Comparison of ENCODE assay signal across 1 cellular context in the genomic region with DNA sequence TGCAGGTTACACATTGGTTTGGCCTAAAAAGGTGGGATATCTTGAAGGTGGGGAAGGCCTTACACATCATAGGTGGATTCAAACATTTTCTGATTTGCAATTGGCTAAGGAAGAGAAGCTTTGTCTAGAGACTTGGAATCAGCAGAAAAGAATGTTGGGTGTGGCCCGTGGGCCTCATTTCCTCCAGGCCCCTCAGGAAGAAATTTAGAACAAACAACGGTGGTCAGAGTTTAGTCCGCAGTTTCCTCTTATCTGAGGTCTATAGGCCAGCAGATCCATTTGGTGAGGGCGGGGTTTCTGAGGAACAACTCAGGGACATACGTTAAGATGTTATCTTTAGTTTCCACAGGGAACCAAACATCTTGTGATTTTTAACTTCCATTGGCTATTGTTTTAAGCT.
TF ChIP-seq lines count a peak whose summit lies in the region.

No MANE protein-coding gene starts in this region.

TF ChIP-seq in SK-N-SH treated with all-trans-retinoic acid at 6 μM for 48 hours, 23 proteins besides CTCF, POLR2A, EP300 and RAD21 (continued from another document):
- TF ChIP-seq, protein P1, sequence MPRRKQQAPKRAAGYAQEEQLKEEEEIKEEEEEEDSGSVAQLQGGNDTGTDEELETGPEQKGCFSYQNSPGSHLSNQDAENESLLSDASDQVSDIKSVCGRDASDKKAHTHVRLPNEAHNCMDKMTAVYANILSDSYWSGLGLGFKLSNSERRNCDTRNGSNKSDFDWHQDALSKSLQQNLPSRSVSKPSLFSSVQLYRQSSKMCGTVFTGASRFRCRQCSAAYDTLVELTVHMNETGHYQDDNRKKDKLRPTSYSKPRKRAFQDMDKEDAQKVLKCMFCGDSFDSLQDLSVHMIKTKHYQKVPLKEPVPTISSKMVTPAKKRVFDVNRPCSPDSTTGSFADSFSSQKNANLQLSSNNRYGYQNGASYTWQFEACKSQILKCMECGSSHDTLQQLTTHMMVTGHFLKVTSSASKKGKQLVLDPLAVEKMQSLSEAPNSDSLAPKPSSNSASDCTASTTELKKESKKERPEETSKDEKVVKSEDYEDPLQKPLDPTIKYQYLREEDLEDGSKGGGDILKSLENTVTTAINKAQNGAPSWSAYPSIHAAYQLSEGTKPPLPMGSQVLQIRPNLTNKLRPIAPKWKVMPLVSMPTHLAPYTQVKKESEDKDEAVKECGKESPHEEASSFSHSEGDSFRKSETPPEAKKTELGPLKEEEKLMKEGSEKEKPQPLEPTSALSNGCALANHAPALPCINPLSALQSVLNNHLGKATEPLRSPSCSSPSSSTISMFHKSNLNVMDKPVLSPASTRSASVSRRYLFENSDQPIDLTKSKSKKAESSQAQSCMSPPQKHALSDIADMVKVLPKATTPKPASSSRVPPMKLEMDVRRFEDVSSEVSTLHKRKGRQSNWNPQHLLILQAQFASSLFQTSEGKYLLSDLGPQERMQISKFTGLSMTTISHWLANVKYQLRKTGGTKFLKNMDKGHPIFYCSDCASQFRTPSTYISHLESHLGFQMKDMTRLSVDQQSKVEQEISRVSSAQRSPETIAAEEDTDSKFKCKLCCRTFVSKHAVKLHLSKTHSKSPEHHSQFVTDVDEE (CRISPR knock-in tag; IDR thresholded peaks at IDR 0.05) = no peak
- TF ChIP-seq TOX (CRISPR knock-in tag; IDR thresholded peaks at IDR 0.05; ENCODE audit: borderline replicate concordance) = no peak
